ENCODE assay signal across 11 cellular contexts in the genomic region with DNA sequence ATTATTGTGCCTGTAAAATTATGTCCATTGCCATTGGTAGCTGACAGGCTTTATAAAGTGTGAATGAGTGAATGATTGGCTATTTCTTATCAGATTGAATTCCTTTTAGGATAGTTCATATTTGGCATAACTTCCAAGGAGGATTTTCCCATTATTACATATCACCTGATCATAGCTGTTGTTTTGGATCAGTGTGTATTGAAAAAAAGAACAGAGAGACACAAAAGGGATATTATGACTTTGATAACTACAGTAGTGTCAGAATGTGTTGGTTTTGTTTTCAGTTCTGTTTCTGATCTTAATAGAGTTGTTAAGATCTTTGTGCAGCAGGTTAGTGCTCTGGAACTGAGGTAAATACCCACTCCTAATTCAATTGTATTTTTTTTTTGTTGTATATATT.
DNase-seq lines count a peak whose midpoint lies in the region; ATAC-seq and TF ChIP-seq lines count a peak whose summit lies in the region.
"Had no signal": no experiment of that assay in that cellular context is flagged by ENCODE, and none has a peak within 500 bp of the region (broad histone marks: within the 10 kb centered on the region; RNA-seq: fewer than 3 reads in every experiment).

No MANE protein-coding gene starts in this region.

- POLR2A ChIA-PET in naive thymus-derived CD4-positive, alpha-beta T cell (lab: Charles Lee) = no interaction called here

- CTCF ChIA-PET in naive thymus-derived CD4-positive, alpha-beta T cell (lab: Charles Lee) = no interaction called here

- H3K27ac Mint-ChIP-seq in naive thymus-derived CD4-positive, alpha-beta T cell = peak overlapping the region in 5 of 9 donors; percentile 49 to 92 (median 63)

- peaks cover 0 to 18% of the 10 kb centered on the region in 2 donors for H3K4me1 ChIP-seq in naive thymus-derived CD4-positive, alpha-beta T cell (ENCODE audit: control insufficient read depth in 2 of 2, insufficient read depth in 2 of 2, low read length in 2 of 2)
- H3K4me1 ChIP-seq in lower lobe of right lung (peaks cover 29% of the 10 kb centered on the region), right lobe of liver (peaks cover 0 to 57% (median 16%) of the 10 kb centered on the region in 4 donors), right cardiac atrium (ENCODE audit: control insufficient read depth, insufficient read depth, low read length) (peaks cover 5% of the 10 kb centered on the region)

- no peak overlapping the region for H3K27ac ChIP-seq in naive thymus-derived CD4-positive, alpha-beta T cell (ENCODE audit: low read depth, low read length)
- H3K27ac ChIP-seq in lower lobe of right lung = no peak overlapping the region
- peak overlapping the region in 1 of 3 donors; percentile 2 for H3K27ac ChIP-seq in right lobe of liver
- H3K27ac ChIP-seq in right cardiac atrium (ENCODE audit: low read length) = no peak overlapping the region

- H3K27me3 Mint-ChIP-seq in naive thymus-derived CD4-positive, alpha-beta T cell = no peaks in the 10 kb centered on the region
- H3K27me3 Mint-ChIP-seq: central memory CD8-positive, alpha-beta T cell had no signal

- no peaks in the 10 kb centered on the region for H3K9me3 ChIP-seq in naive thymus-derived CD4-positive, alpha-beta T cell (ENCODE audit: control insufficient read depth in 2 of 3, low read length in 3 of 3)
- H3K9me3 ChIP-seq in lower lobe of right lung (no peaks in the 10 kb centered on the region), right lobe of liver (no peaks in the 10 kb centered on the region), right cardiac atrium (ENCODE audit: control insufficient read depth, low read length) (no peaks in the 10 kb centered on the region)

- no peak overlapping the region for H3K4me3 ChIP-seq in naive thymus-derived CD4-positive, alpha-beta T cell (ENCODE audit: low read length)
- H3K4me3 ChIP-seq in lower lobe of right lung (no peak overlapping the region), right lobe of liver (no peak overlapping the region), right cardiac atrium (ENCODE audit: low read length) (no peak overlapping the region)

- no peaks in the 10 kb centered on the region for H3K27me3 ChIP-seq in naive thymus-derived CD4-positive, alpha-beta T cell (ENCODE audit: control insufficient read depth in 2 of 2, insufficient read depth in 2 of 2, low read length in 2 of 2)
- H3K27me3 ChIP-seq in lower lobe of right lung (ENCODE audit: low read depth) = no peaks in the 10 kb centered on the region
- H3K27me3 ChIP-seq in right lobe of liver = no peaks in the 10 kb centered on the region
- no peaks in the 10 kb centered on the region for H3K27me3 ChIP-seq in right cardiac atrium (ENCODE audit: control insufficient read depth, insufficient read depth)

- peaks cover 3 to 20% (median 12%) of the 10 kb centered on the region in 5 donors for H3K36me3 Mint-ChIP-seq in naive thymus-derived CD4-positive, alpha-beta T cell

- H3K9me3 Mint-ChIP-seq in naive thymus-derived CD4-positive, alpha-beta T cell = no peaks in the 10 kb centered on the region
- H3K9me3 Mint-ChIP-seq: central memory CD8-positive, alpha-beta T cell had no signal

- H3K4me3 Mint-ChIP-seq in naive thymus-derived CD4-positive, alpha-beta T cell = peak overlapping the region in 1 of 10 donors; percentile 70
- H3K4me3 Mint-ChIP-seq: central memory CD8-positive, alpha-beta T cell had no signal

- H3K4me1 Mint-ChIP-seq in naive thymus-derived CD4-positive, alpha-beta T cell = peaks cover 19 to 59% (median 32%) of the 10 kb centered on the region in 7 donors

- no peak for TF ChIP-seq POLR2A in right lobe of liver (IDR thresholded peaks at IDR 0.05)

- intact Hi-C loops in naive thymus-derived CD4-positive, alpha-beta T cell (cut with micrococcal nuclease) = loop anchor here in 1 of 2 donors (1.0 kb wide), 1 partner anchor 12 kb away; no protein-coding TSS in a partner anchor
- intact Hi-C loops in lower lobe of right lung (cut with DNase I) = no loop called here
- intact Hi-C loops in right lobe of liver (cut with DNase I) = no loop called here
- intact Hi-C loops in right cardiac atrium (cut with DNase I) = no loop called here

- TF ChIP-seq CTCF in lower lobe of right lung (IDR thresholded peaks at IDR 0.05) = no peak
- TF ChIP-seq CTCF in right lobe of liver (IDR thresholded peaks at IDR 0.05) = no peak

- peak; percentile 88 for ATAC-seq in GM18511 (IDR thresholded peaks at IDR 0.05; ENCODE audit: unreplicated experiment)
- peak; percentile 81 for ATAC-seq in GM21447 (IDR thresholded peaks at IDR 0.05; ENCODE audit: unreplicated experiment)
- ATAC-seq in HG03378 (IDR thresholded peaks at IDR 0.05; ENCODE audit: unreplicated experiment) = peak; percentile 77
- ATAC-seq in naive thymus-derived CD4-positive, alpha-beta T cell = peak; percentile 38
- ATAC-seq in lower lobe of right lung = no peak
- no peak for ATAC-seq in right lobe of liver
- ATAC-seq in right cardiac atrium = no peak

- no peak for DNase-seq in naive thymus-derived CD4-positive, alpha-beta T cell
- DNase-seq in lower lobe of right lung = no peak
- no peak for DNase-seq in central memory CD4-positive, alpha-beta T cell
- no peak for DNase-seq in right lobe of liver
- DNase-seq in right cardiac atrium = no peak
- DNase-seq: NCI-H1092; stimulated activated CD4-positive, alpha-beta T cell treated with anti-CD3 and anti-CD28 coated beads, Interleukin-1b, Interleukin-23, amount 100 ng/mL, for 48 hours had no signal

- H3K36me3 ChIP-seq in naive thymus-derived CD4-positive, alpha-beta T cell (ENCODE audit: control insufficient read depth in 2 of 3, insufficient read depth in 3 of 3, low read length in 3 of 3) = no peaks in the 10 kb centered on the region
- H3K36me3 ChIP-seq in lower lobe of right lung (no peaks in the 10 kb centered on the region), right lobe of liver (no peaks in the 10 kb centered on the region)

Comparison
In these comparisons a context has a peak if more than half of its experiments do, and no peak if none do; other contexts are left out.
1. ATAC-seq: peak in GM18511 (single experiment), GM21447 (single experiment), HG03378 (single experiment) and naive thymus-derived CD4-positive, alpha-beta T cell (single experiment); none in lower lobe of right lung (0 of 2), right lobe of liver (0 of 4) and right cardiac atrium (0 of 2).